Comparison of ENCODE assay signal across 17 cellular contexts in genomic region chr11:2931771-2932738, GRCh38. TPM values are rescaled to one million over a fixed set of nuclear protein-coding genes. Genes with fewer than 3 reads are reported as not detected.
A peak's percentile ranks its signal among the peaks of the same experiment; 100 is the strongest.
DNase-seq lines count a peak whose midpoint lies in the region; ATAC-seq and TF ChIP-seq lines count a peak whose summit lies in the region.
"Had no signal": no experiment of that assay in that cellular context is flagged by ENCODE, and none has a peak within 500 bp of the region (broad histone marks: within the 10 kb centered on the region; RNA-seq: fewer than 3 reads in every experiment).

No MANE protein-coding gene starts in this region.

- no peak overlapping the region for H3K4me3 ChIP-seq in right atrium auricular region
- no peak overlapping the region for H3K4me3 ChIP-seq in PC-3 (ENCODE audit: low read length)
- no peak overlapping the region for H3K4me3 ChIP-seq in esophagus squamous epithelium
- H3K4me3 ChIP-seq in thoracic aorta = no peak overlapping the region
- H3K4me3 ChIP-seq: breast epithelium, upper lobe of left lung had no signal

- no peaks in the 10 kb centered on the region for H3F3A ChIP-seq in PC-3 (ENCODE audit: low read length, unreplicated experiment)

- H4K20me1 ChIP-seq in PC-3 (ENCODE audit: low read length) = peaks cover 20% of the 10 kb centered on the region

- peak overlapping the region; percentile 83 for H3K9ac ChIP-seq in PC-3 (ENCODE audit: low read length)

- intact Hi-C loops in Right ventricle myocardium superior (cut with DNase I) = no loop called here
- intact Hi-C loops in PC-3 (cut with micrococcal nuclease) = loop anchor here (5.0 kb wide), 1 partner anchor 165 kb away; no protein-coding TSS in a partner anchor
- intact Hi-C loops in esophagus squamous epithelium (cut with DNase I) = no loop called here

- no TSS peak for BruUV-seq in PC-3 (replicated peaks; lab: Mats Ljungman, UMichigan)

- ATAC-seq in Right ventricle myocardium superior (ENCODE audit: poor library complexity) (no peak), PC-3 (no peak), thoracic aorta (ENCODE audit: insufficient number of reproducible peaks, low FRiP score, low read depth) (no peak), GM19351 (IDR thresholded peaks at IDR 0.05; ENCODE audit: unreplicated experiment) (no peak)
- ATAC-seq: left ventricle myocardium superior had no signal

- H3K27ac ChIP-seq in right atrium auricular region (no peak overlapping the region), PC-3 (ENCODE audit: low read length) (peak overlapping the region; percentile 94), esophagus squamous epithelium (peak overlapping the region; percentile 67 to 81 (median 74)), thoracic aorta (peak overlapping the region; percentile 66 to 79)

- TF ChIP-seq CTCF in right atrium auricular region (IDR thresholded peaks at IDR 0.05) (no peak), PC-3 (conservative IDR thresholded peaks at IDR 0.05; ENCODE audit: low read depth, low read length) (no peak), esophagus squamous epithelium (IDR thresholded peaks at IDR 0.05) (no peak), thoracic aorta (IDR thresholded peaks at IDR 0.05) (no peak)

- H3K27me3 ChIP-seq in right atrium auricular region (peaks cover 0 to 6% of the 10 kb centered on the region in 2 donors), PC-3 (ENCODE audit: low read length) (no peaks in the 10 kb centered on the region), esophagus squamous epithelium (peaks cover 0 to 37% (median 0%) of the 10 kb centered on the region in 4 donors), thoracic aorta (replicated peaks; ENCODE audit: insufficient read depth) (no peaks in the 10 kb centered on the region)
- H3K27me3 ChIP-seq: breast epithelium had no signal

- TF ChIP-seq POLR2A in esophagus squamous epithelium (IDR thresholded peaks at IDR 0.05) = no peak

- peak; percentile 27 for DNase-seq in Right ventricle myocardium superior
- no peak for DNase-seq in right atrium auricular region (ENCODE audit: low spot score)
- no peak for DNase-seq in PC-3
- DNase-seq in esophagus squamous epithelium (lab: John Stamatoyannopoulos, UW) = no peak
- DNase-seq in thoracic aorta (ENCODE audit: low spot score) = no peak
- no peak for DNase-seq in stimulated activated CD4-positive, alpha-beta T cell treated with anti-CD3 and anti-CD28 coated beads, Interleukin-2, amount 100 ng/mL, for 24 hours
- no peak for DNase-seq in Ammon's horn (ENCODE audit: low spot score)
- DNase-seq: activated naive CD4-positive, alpha-beta T cell treated with Interleukin-2 at 50 U/mL for 16 hours; DMS153; effector memory CD4-positive, alpha-beta T cell; left ventricle myocardium superior; NCI-H1092 treated with DMSO at 0.1 percent for 48 hours; nephron progenitor cell; stimulated activated CD4-positive, alpha-beta T cell treated with anti-CD3 and anti-CD28 coated beads, Interleukin-4, amount 100 ng/mL, for 1 hour had no signal

- H2AFZ ChIP-seq in PC-3 (ENCODE audit: low read length) = no peak overlapping the region

- H3K4me1 ChIP-seq in right atrium auricular region = peaks cover 0 to 29% of the 10 kb centered on the region in 2 donors
- H3K4me1 ChIP-seq in PC-3 (ENCODE audit: insufficient read depth, low read length) = peaks cover 40% of the 10 kb centered on the region
- peaks cover 33 to 63% (median 35%) of the 10 kb centered on the region in 3 donors for H3K4me1 ChIP-seq in esophagus squamous epithelium
- peaks cover 3 to 40% of the 10 kb centered on the region in 2 donors for H3K4me1 ChIP-seq in thoracic aorta (ENCODE audit: control insufficient read depth in 1 of 2, low read depth in 2 of 2)

- H3K79me2 ChIP-seq in PC-3 (ENCODE audit: low read length) = peaks cover 21% of the 10 kb centered on the region

- POLR2A ChIA-PET in PC-3 (lab: Charles Lee; ENCODE audit: unreplicated experiment) = no interaction called here

- H3K9me3 ChIP-seq in right atrium auricular region = no peaks in the 10 kb centered on the region
- no peaks in the 10 kb centered on the region for H3K9me3 ChIP-seq in PC-3 (ENCODE audit: low read length)
- no peaks in the 10 kb centered on the region for H3K9me3 ChIP-seq in esophagus squamous epithelium
- no peaks in the 10 kb centered on the region for H3K9me3 ChIP-seq in thoracic aorta
- H3K9me3 ChIP-seq: breast epithelium, upper lobe of left lung had no signal

- H3K36me3 ChIP-seq in right atrium auricular region = no peaks in the 10 kb centered on the region
- H3K36me3 ChIP-seq in PC-3 (ENCODE audit: low read depth, low read length) = peaks cover 12% of the 10 kb centered on the region; the same call in 1 of the 2 replicates
- no peaks in the 10 kb centered on the region for H3K36me3 ChIP-seq in esophagus squamous epithelium
- no peaks in the 10 kb centered on the region for H3K36me3 ChIP-seq in thoracic aorta
- H3K36me3 ChIP-seq: breast epithelium, upper lobe of left lung had no signal

- CTCF ChIA-PET in PC-3 (lab: Charles Lee) = interaction anchor here (1.0 kb wide), 1 partner anchor 39 kb away, joined by 5 read pairs; no protein-coding TSS in a partner anchor

- peak overlapping the region; percentile 75 for H3K4me2 ChIP-seq in PC-3 (ENCODE audit: low read length)

- WGBS in esophagus squamous epithelium, 2 donors = 67 to 69% methylated on average over 7 to 8 of the region's 13 CpGs

- H3K9me2 ChIP-seq in PC-3 (replicated peaks; ENCODE audit: low read length) = no peaks in the 10 kb centered on the region

RNA-seq across cellular contexts. Expression of gene PHLDA2, which starts 2.8 kb away (rescaled TPM):
- total RNA-seq in Right ventricle myocardium superior (1.1 TPM), right atrium auricular region (1 to 10 TPM; 1.8 to 2.6 TPM), PC-3 (2014; rRNA removed) (101 and 110 TPM in 2 replicates), esophagus squamous epithelium (10 to 100 TPM; 10.2 to 39.2 (median 22.5) TPM), thoracic aorta (10 to 100 TPM; 14.4 to 21.3 TPM)

RNA-seq across cellular contexts. Expression of gene CDKN1C, which starts 46.5 kb away (rescaled TPM):
- 37.7 TPM for total RNA-seq in Right ventricle myocardium superior
- total RNA-seq in right atrium auricular region = 10 to 100 TPM; 17.2 to 28.7 TPM
- total RNA-seq in PC-3 (2014; rRNA removed) = 12.0 and 12.9 TPM in 2 replicates
- 10 to 100 TPM in 2 of 4 donors, 1 to 10 TPM in 2; 4.1 to 54.6 (median 20.8) TPM for total RNA-seq in esophagus squamous epithelium
- 10 to 100 TPM; 17.1 to 25.0 TPM for total RNA-seq in thoracic aorta

Comparison
In these comparisons a context has a peak if more than half of its experiments do, and no peak if none do; other contexts are left out.
1. H3K27ac ChIP-seq: peak in PC-3 (single experiment), esophagus squamous epithelium (4 of 4) and thoracic aorta (2 of 2); none in right atrium auricular region (0 of 2).